ENCODE assay signal across 13 cellular contexts in the genomic region with DNA sequence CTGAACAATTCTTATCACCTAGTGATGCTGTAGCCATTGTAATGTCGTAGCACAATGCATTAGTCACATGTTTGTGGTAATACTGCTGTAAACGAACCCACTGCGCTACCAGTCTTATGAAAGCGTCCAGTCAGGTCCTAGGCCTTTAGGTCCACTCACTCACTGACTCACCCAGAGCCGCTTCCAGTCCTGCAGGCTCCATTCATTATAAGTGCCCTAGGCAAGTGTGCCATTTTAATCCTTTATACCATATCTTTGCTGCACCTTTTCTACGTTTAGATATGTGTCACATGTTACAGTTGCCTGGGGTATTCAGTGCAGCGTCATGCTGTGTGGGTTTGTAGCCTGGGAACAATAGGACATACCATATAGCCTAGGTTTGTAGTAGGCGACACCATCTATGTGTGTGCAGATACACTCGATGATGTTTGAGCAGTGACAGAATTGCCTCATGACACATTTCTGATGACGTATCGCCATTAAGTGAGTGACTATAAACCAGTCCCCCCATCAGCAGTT. TPM values are rescaled to one million over a fixed set of nuclear protein-coding genes. Genes with fewer than 3 reads are reported as not detected.
DNase-seq lines count a peak whose midpoint lies in the region; ATAC-seq and TF ChIP-seq lines count a peak whose summit lies in the region.
"Had no signal": no experiment of that assay in that cellular context is flagged by ENCODE, and none has a peak within 500 bp of the region (broad histone marks: within the 10 kb centered on the region; RNA-seq: fewer than 3 reads in every experiment).

No MANE protein-coding gene starts in this region.

- H3K4me3 ChIP-seq in PC-9 (no peak overlapping the region), endodermal cell (ENCODE audit: low read length) (no peak overlapping the region)

- H3K9me3 ChIP-seq in PC-9 (ENCODE audit: insufficient read depth, low read depth): no peaks in the 10 kb centered on the region
- H3K9me3 ChIP-seq in endodermal cell (ENCODE audit: control insufficient read depth, low read length): no peaks in the 10 kb centered on the region

- peaks cover 97% of the 10 kb centered on the region for H3K79me2 ChIP-seq in PC-9 (ENCODE audit: low read depth)

- H3K4me3 Mint-ChIP-seq in chondrocyte (ENCODE audit: unreplicated experiment): no peak overlapping the region
- H3K4me3 Mint-ChIP-seq in endodermal cell: no peak overlapping the region

- H3K9me3 Mint-ChIP-seq in chondrocyte (ENCODE audit: low read depth) (no peaks in the 10 kb centered on the region), endodermal cell (no peaks in the 10 kb centered on the region)

- H3K27me3 ChIP-seq in PC-9 (ENCODE audit: insufficient read depth, low read depth) (no peaks in the 10 kb centered on the region), endodermal cell (ENCODE audit: control insufficient read depth, insufficient read depth, low read length, poor library complexity, severe bottlenecking) (no peaks in the 10 kb centered on the region)

- WGBS in endodermal cell (ENCODE audit: insufficient coverage in 1 of 2, insufficient read length in 1 of 2), 2 experiments: 90 to 94% methylated on average over 9 to 11 of the region's 11 CpGs

- H3K4me1 Mint-ChIP-seq in chondrocyte (ENCODE audit: low read depth) (peaks cover 84% of the 10 kb centered on the region), endodermal cell (peaks cover 44% of the 10 kb centered on the region)

- intact Hi-C loops in PC-9 (cut with micrococcal nuclease; ENCODE audit: unreplicated experiment): no loop called here
- intact Hi-C loops in posterior cingulate gyrus (cut with DNase I): no loop called here

- H3K4me1 ChIP-seq in PC-9 (replicated peaks; ENCODE audit: insufficient read depth) (peaks cover 9% of the 10 kb centered on the region), endodermal cell (ENCODE audit: control insufficient read depth, insufficient read depth, low read length) (peaks cover 6% of the 10 kb centered on the region)

- H3K36me3 Mint-ChIP-seq in chondrocyte (ENCODE audit: low read depth) (no peaks in the 10 kb centered on the region), endodermal cell (ENCODE audit: low read depth) (peaks cover 2% of the 10 kb centered on the region)

- no peak for ATAC-seq in HG02610 (IDR thresholded peaks at IDR 0.05; ENCODE audit: unreplicated experiment)

- peaks cover 3% of the 10 kb centered on the region; the same call in 1 of the 2 replicates for H3F3A ChIP-seq in PC-9 (ENCODE audit: insufficient read depth, low read depth)

- POLR2A ChIA-PET in PC-9 (lab: Charles Lee; ENCODE audit: unreplicated experiment): no interaction called here

- H3K27ac ChIP-seq in PC-9 (no peak overlapping the region), endodermal cell (ENCODE audit: low read depth, low read length) (no peak overlapping the region)

- H4K20me1 ChIP-seq in PC-9 (ENCODE audit: insufficient read depth): peaks cover 58% of the 10 kb centered on the region

- TF ChIP-seq CTCF in PC-9 (conservative IDR thresholded peaks at IDR 0.05) (no peak), chondrocyte (IDR thresholded peaks at IDR 0.05) (no peak), endodermal cell (conservative IDR thresholded peaks at IDR 0.05) (no peak)

- no peaks in the 10 kb centered on the region for H3K27me3 Mint-ChIP-seq in chondrocyte (ENCODE audit: low read depth)
- H3K27me3 Mint-ChIP-seq in endodermal cell (ENCODE audit: insufficient read depth): no peaks in the 10 kb centered on the region

- H2AFZ ChIP-seq in PC-9: no peak overlapping the region

- H3K27ac Mint-ChIP-seq in chondrocyte (ENCODE audit: unreplicated experiment): peak overlapping the region; percentile 30
- no peak overlapping the region for H3K27ac Mint-ChIP-seq in endodermal cell

- no peaks in the 10 kb centered on the region for H3K9me2 ChIP-seq in PC-9 (ENCODE audit: insufficient read depth)

- CTCF ChIA-PET in PC-9 (lab: Charles Lee): no interaction called here

- BruUV-seq in PC-9 (replicated peaks; lab: Mats Ljungman, UMichigan): no TSS peak

- DNase-seq in H4 (ENCODE audit: low spot score): peak; percentile 73
- peak; percentile 39 to 49 for DNase-seq in PC-9
- DNase-seq in chondrocyte (ENCODE audit: low spot score): no peak
- DNase-seq in non-pigmented ciliary epithelial cell (ENCODE audit: low read depth): peak; percentile 87
- no peak for DNase-seq in NCI-H82 treated with DMSO at 0.1 percent for 48 hours (lab: John Stamatoyannopoulos, UW; ENCODE audit: unreplicated experiment)
- no peak for DNase-seq in posterior cingulate gyrus
- DNase-seq in endodermal cell: no peak
- DNase-seq: activated CD8-positive, alpha-beta memory T cell treated with anti-CD3 and anti-CD28 coated beads for 24 hours; kidney glomerular epithelial cell; NCI-H446 treated with DMSO at 0.1 percent for 48 hours; nucleus accumbens; stimulated activated CD4-positive, alpha-beta T cell treated with anti-CD3 and anti-CD28 coated beads, Interleukin-4, amount 100 ng/mL, for 4 hours had no signal

- H3K36me3 ChIP-seq in PC-9 (ENCODE audit: low read depth) (no peaks in the 10 kb centered on the region), endodermal cell (ENCODE audit: control insufficient read depth, insufficient read depth, low read length) (no peaks in the 10 kb centered on the region)

- no peak overlapping the region for H3K9ac ChIP-seq in endodermal cell (ENCODE audit: extremely low read depth, low read length, poor library complexity, severe bottlenecking)

- H3K4me2 ChIP-seq in PC-9: no peak overlapping the region

RNA-seq across cellular contexts. Expression of a gene that starts 15.4 kb away (rescaled TPM):
- 19.8 and 29.8 TPM in 2 replicates for total RNA-seq in H4 (2014; rRNA removed; shearing (Covaris generic))
- 50.9 and 53.1 TPM in 2 replicates for total RNA-seq in PC-9 (2021)
- total RNA-seq in chondrocyte: 205 to 247 TPM (median 242 TPM) in 3 replicates
- total RNA-seq in endodermal cell: 100 to 1,000 TPM; 103 to 130 TPM
- polyA plus RNA-seq in endodermal cell (2013, experiment 1 of 2): 42.4 TPM
- polyA plus RNA-seq in endodermal cell (2013, experiment 2 of 2): 45.1 TPM

Comparison
In these comparisons a context has a peak if more than half of its experiments do, and no peak if none do; other contexts are left out.
1. DNase-seq: peak in H4 (single experiment), PC-9 (2 of 2) and non-pigmented ciliary epithelial cell (single experiment); none in chondrocyte (single experiment), NCI-H82 treated with DMSO at 0.1 percent for 48 hours (single experiment), posterior cingulate gyrus (0 of 10) and endodermal cell (single experiment).